25 cellular contexts compared by ENCODE assay signal in the genomic region with DNA sequence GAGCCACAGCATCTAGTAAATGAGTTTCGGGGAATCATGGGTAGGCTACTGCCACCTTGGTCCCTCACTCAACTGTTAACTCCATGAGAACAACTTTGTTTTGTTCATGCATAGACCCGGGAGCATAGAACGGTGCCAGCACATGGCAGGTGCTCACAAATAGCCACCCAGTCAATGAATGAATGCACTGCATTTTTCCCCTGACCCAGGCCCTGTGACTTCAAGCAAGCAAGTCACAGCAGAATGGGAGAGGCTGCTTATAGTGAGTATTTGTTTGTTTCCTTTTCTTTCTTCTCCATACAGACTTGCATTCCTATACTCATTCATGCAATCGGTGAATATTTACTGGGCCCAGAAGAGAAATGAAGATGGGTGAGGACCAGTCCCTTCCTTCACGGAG.
DNase-seq lines count a peak whose midpoint lies in the region; ATAC-seq and TF ChIP-seq lines count a peak whose summit lies in the region.
"Had no signal": no experiment of that assay in that cellular context is flagged by ENCODE, and none has a peak within 500 bp of the region (broad histone marks: within the 10 kb centered on the region; RNA-seq: fewer than 3 reads in every experiment).

No MANE protein-coding gene starts in this region.

- H3K9me3 Mint-ChIP-seq in T-helper 2 cell treated with Interferon-gamma antibody and Interleukin-4, amounts not matched to agents 5 μg/mL and 100 μg/mL, for 36 hours: no peaks in the 10 kb centered on the region
- H3K9me3 Mint-ChIP-seq: activated CD4-positive, alpha-beta memory T cell treated with anti-CD3 and anti-CD28 coated beads for 36 hours; activated T-cell treated with anti-CD3 and anti-CD28 coated beads, Interleukin-2, amount 50 U/mL, for 4 hours had no signal

- WGBS in suprapubic skin: 97% methylated on average over 5 of the region's 5 CpGs

- no peak for TF ChIP-seq CTCF in suprapubic skin (IDR thresholded peaks at IDR 0.05)

- no peaks in the 10 kb centered on the region for H3K9me3 ChIP-seq in adipocyte (ENCODE audit: control insufficient read depth, low read length)
- no peaks in the 10 kb centered on the region for H3K9me3 ChIP-seq in suprapubic skin
- H3K9me3 ChIP-seq: body of pancreas, colonic mucosa, thyroid gland had no signal

- H3K27ac Mint-ChIP-seq in T-helper 2 cell treated with Interferon-gamma antibody and Interleukin-4, amounts not matched to agents 5 μg/mL and 100 μg/mL, for 36 hours: peak overlapping the region; percentile 26
- H3K27ac Mint-ChIP-seq: activated naive CD8-positive, alpha-beta T cell had no signal

- H3K36me3 Mint-ChIP-seq in T-helper 2 cell treated with Interferon-gamma antibody and Interleukin-4, amounts not matched to agents 5 μg/mL and 100 μg/mL, for 36 hours (ENCODE audit: low read depth): no peaks in the 10 kb centered on the region
- H3K36me3 Mint-ChIP-seq: activated CD4-positive, alpha-beta memory T cell treated with anti-CD3 and anti-CD28 coated beads for 36 hours; activated naive CD8-positive, alpha-beta T cell had no signal

- no peak for DNase-seq in T-helper 2 cell treated with Interferon-gamma antibody and Interleukin-4, amounts not matched to agents 5 μg/mL and 100 μg/mL, for 36 hours (ENCODE audit: low spot score)
- DNase-seq in T-helper 2 cell: no peak
- peak; percentile 42 for DNase-seq in adipocyte (ENCODE audit: low read depth)
- peak; percentile 22 for DNase-seq in kidney glomerular epithelial cell (lab: John Stamatoyannopoulos, UW)
- DNase-seq in substantia nigra (lab: John Stamatoyannopoulos, UW): peak in 3 of 49 donors; percentile 19 to 28 (median 26)
- DNase-seq in middle frontal gyrus (ENCODE audit: extremely low spot score, low spot score): no peak
- no peak for DNase-seq in suprapubic skin (ENCODE audit: low spot score in 2 of 2)
- DNase-seq: activated CD4-positive, alpha-beta memory T cell treated with anti-CD3 and anti-CD28 coated beads for 36 hours; activated T-cell treated with anti-CD3 and anti-CD28 coated beads, Interleukin-2, amount 50 U/mL, for 4 hours; body of pancreas; Calu3; colonic mucosa; foreskin fibroblast; hypothalamus; left cardiac atrium; NCI-H1048; NCI-H2029 treated with DMSO at 0.1 percent for 48 hours; SHP77 treated with DMSO at 0.1 percent for 48 hours; T-helper 1 cell; thyroid gland; WERI-Rb-1 had no signal

- H3K4me1 Mint-ChIP-seq in T-helper 2 cell treated with Interferon-gamma antibody and Interleukin-4, amounts not matched to agents 5 μg/mL and 100 μg/mL, for 36 hours (ENCODE audit: low read depth): peaks cover 25% of the 10 kb centered on the region

- no peak for TF ChIP-seq POLR2A in suprapubic skin (IDR thresholded peaks at IDR 0.05)

- H3K27me3 Mint-ChIP-seq in T-helper 2 cell treated with Interferon-gamma antibody and Interleukin-4, amounts not matched to agents 5 μg/mL and 100 μg/mL, for 36 hours (ENCODE audit: low read depth): no peaks in the 10 kb centered on the region
- H3K27me3 Mint-ChIP-seq: activated CD4-positive, alpha-beta memory T cell treated with anti-CD3 and anti-CD28 coated beads for 36 hours; activated naive CD8-positive, alpha-beta T cell had no signal

- no peak for ATAC-seq in GM21825 (IDR thresholded peaks at IDR 0.05; ENCODE audit: unreplicated experiment)
- ATAC-seq: activated T-cell treated with anti-CD3 and anti-CD28 coated beads, Interleukin-2, amount 50 U/mL, for 4 hours; body of pancreas had no signal

- H3K27me3 ChIP-seq in adipocyte (replicated peaks; ENCODE audit: control insufficient read depth, insufficient read depth, low read length) (no peaks in the 10 kb centered on the region), suprapubic skin (no peaks in the 10 kb centered on the region)
- H3K27me3 ChIP-seq: body of pancreas, colonic mucosa, thyroid gland had no signal

- H3K27ac ChIP-seq in substantia nigra (ENCODE audit: low read depth, low read length, poor library complexity, severe bottlenecking) (peak overlapping the region; percentile 24), suprapubic skin (no peak overlapping the region)
- H3K27ac ChIP-seq: 22Rv1, colonic mucosa, WERI-Rb-1 had no signal

- H3K4me1 ChIP-seq in adipocyte (ENCODE audit: control insufficient read depth, insufficient read depth, low read length): peaks cover 26% of the 10 kb centered on the region
- peaks cover 43% of the 10 kb centered on the region for H3K4me1 ChIP-seq in suprapubic skin
- H3K4me1 ChIP-seq: colonic mucosa had no signal

- no peaks in the 10 kb centered on the region for H3K36me3 ChIP-seq in adipocyte (ENCODE audit: control insufficient read depth, insufficient read depth, low read length, severe bottlenecking)
- no peaks in the 10 kb centered on the region for H3K36me3 ChIP-seq in suprapubic skin
- H3K36me3 ChIP-seq: colonic mucosa, thyroid gland had no signal

- no peak for TF ChIP-seq EP300 in suprapubic skin (IDR thresholded peaks at IDR 0.05)

- no peak overlapping the region for H3K9ac ChIP-seq in adipocyte (ENCODE audit: low read length)

- H3K4me3 Mint-ChIP-seq in T-helper 2 cell treated with Interferon-gamma antibody and Interleukin-4, amounts not matched to agents 5 μg/mL and 100 μg/mL, for 36 hours: no peak overlapping the region
- H3K4me3 Mint-ChIP-seq: activated CD4-positive, alpha-beta memory T cell treated with anti-CD3 and anti-CD28 coated beads for 36 hours; activated naive CD8-positive, alpha-beta T cell; activated T-cell treated with anti-CD3 and anti-CD28 coated beads, Interleukin-2, amount 50 U/mL, for 4 hours had no signal

- H3K4me3 ChIP-seq in adipocyte (ENCODE audit: low read length) (no peak overlapping the region), suprapubic skin (no peak overlapping the region)
- H3K4me3 ChIP-seq: body of pancreas, colonic mucosa, K562, thyroid gland had no signal

Comparison
In these comparisons a context has a peak if more than half of its experiments do, and no peak if none do; other contexts are left out.
1. DNase-seq: peak in adipocyte (single experiment) and kidney glomerular epithelial cell (single experiment); none in T-helper 2 cell treated with Interferon-gamma antibody and Interleukin-4, amounts not matched to agents 5 μg/mL and 100 μg/mL, for 36 hours (single experiment), T-helper 2 cell (0 of 5), middle frontal gyrus (single experiment) and suprapubic skin (0 of 2).